ENCODE assay signal across 8 cellular contexts in genomic region chr16:87806608-87807546, GRCh38. TPM values are rescaled to one million over a fixed set of nuclear protein-coding genes. Genes with fewer than 3 reads are reported as not detected.
A peak's percentile ranks its signal among the peaks of the same experiment; 100 is the strongest.
DNase-seq lines count a peak whose midpoint lies in the region; ATAC-seq and TF ChIP-seq lines count a peak whose summit lies in the region.

No MANE protein-coding gene starts in this region.

- TF ChIP-seq POLR2A in GM19099 (IDR thresholded peaks at IDR 0.05; ENCODE audit: extremely low read depth, insufficient read length, low read depth) = peak; percentile 40

- peak overlapping the region; percentile 48 to 60 for H3K4me3 ChIP-seq in duodenal mucosa (ENCODE audit: low read depth in 1 of 2, low read length in 2 of 2)
- peak overlapping the region; percentile 3 to 55 for H3K4me3 ChIP-seq in muscle layer of colon (ENCODE audit: low read depth in 1 of 2, low read length in 2 of 2)
- H3K4me3 ChIP-seq in subcutaneous abdominal adipose tissue (ENCODE audit: low read depth in 1 of 5, low read length in 5 of 5) = peak overlapping the region in 4 of 5 donors; percentile 21 to 38 (median 34)

- DNase-seq in A172 (ENCODE audit: low spot score) (peak; percentile 84), NCI-H345 (lab: John Stamatoyannopoulos, UW) (peak; percentile 91)
- peak; percentile 86 for DNase-seq in activated CD4-positive, alpha-beta T cell treated with anti-CD3 and anti-CD28 coated beads, Interleukin-2, amount 10 ng/mL, durations not matched to agents 24 days and 14 days

- H3K9me3 ChIP-seq in duodenal mucosa (ENCODE audit: control insufficient read depth in 1 of 2, low read length in 2 of 2) (no peaks in the 10 kb centered on the region), muscle layer of colon (ENCODE audit: low read length) (no peaks in the 10 kb centered on the region), subcutaneous abdominal adipose tissue (ENCODE audit: control insufficient read depth in 5 of 5, low read length in 5 of 5) (peaks cover 0 to 3% (median 0%) of the 10 kb centered on the region in 5 donors)

- H3K27ac ChIP-seq in duodenal mucosa (ENCODE audit: low read depth, low read length) (peak overlapping the region; percentile 73), muscle layer of colon (ENCODE audit: low read depth, low read length) (peak overlapping the region; percentile 19), subcutaneous abdominal adipose tissue (ENCODE audit: low read depth, low read length) (no peak overlapping the region)

- no peaks in the 10 kb centered on the region for H3K9me3 Mint-ChIP-seq in activated CD4-positive, alpha-beta T cell treated with anti-CD3 and anti-CD28 coated beads, Interleukin-2, amount 10 ng/mL, durations not matched to agents 24 days and 14 days

- peaks cover 2% of the 10 kb centered on the region for H3K27me3 Mint-ChIP-seq in activated CD4-positive, alpha-beta T cell treated with anti-CD3 and anti-CD28 coated beads, Interleukin-2, amount 10 ng/mL, durations not matched to agents 24 days and 14 days

- H3K36me3 ChIP-seq in duodenal mucosa (ENCODE audit: control insufficient read depth in 1 of 2, insufficient read depth in 2 of 2, low read length in 2 of 2) = no peaks in the 10 kb centered on the region
- H3K36me3 ChIP-seq in muscle layer of colon (ENCODE audit: insufficient read depth, low read length) = no peaks in the 10 kb centered on the region
- no peaks in the 10 kb centered on the region for H3K36me3 ChIP-seq in subcutaneous abdominal adipose tissue (ENCODE audit: control insufficient read depth in 5 of 5, insufficient read depth in 5 of 5, low read length in 5 of 5)

- H3K27me3 ChIP-seq in duodenal mucosa (ENCODE audit: control insufficient read depth in 1 of 2, insufficient read depth in 2 of 2, low read length in 2 of 2) (no peaks in the 10 kb centered on the region), muscle layer of colon (ENCODE audit: control insufficient read depth in 1 of 2, insufficient read depth in 2 of 2, low read length in 2 of 2) (no peaks in the 10 kb centered on the region), subcutaneous abdominal adipose tissue (ENCODE audit: control insufficient read depth in 5 of 5, insufficient read depth in 4 of 5, low read length in 5 of 5) (peaks cover 4 to 25% (median 16%) of the 10 kb centered on the region in 5 donors)

- intact Hi-C loops in activated CD4-positive, alpha-beta T cell treated with anti-CD3 and anti-CD28 coated beads, Interleukin-2, amount 10 ng/mL, durations not matched to agents 24 days and 14 days (cut with micrococcal nuclease) = loop anchor here (1.0 to 2.0 kb wide), 3 partner anchors 22 to 64 kb away; no protein-coding TSS in a partner anchor

- H3K27ac Mint-ChIP-seq in activated CD4-positive, alpha-beta T cell treated with anti-CD3 and anti-CD28 coated beads, Interleukin-2, amount 10 ng/mL, durations not matched to agents 24 days and 14 days = peak overlapping the region; percentile 96

- H3K4me1 Mint-ChIP-seq in activated CD4-positive, alpha-beta T cell treated with anti-CD3 and anti-CD28 coated beads, Interleukin-2, amount 10 ng/mL, durations not matched to agents 24 days and 14 days = peaks cover 32% of the 10 kb centered on the region

- H3K36me3 Mint-ChIP-seq in activated CD4-positive, alpha-beta T cell treated with anti-CD3 and anti-CD28 coated beads, Interleukin-2, amount 10 ng/mL, durations not matched to agents 24 days and 14 days (ENCODE audit: low read depth) = no peaks in the 10 kb centered on the region

- no peak for ATAC-seq in GM18517 (IDR thresholded peaks at IDR 0.05; ENCODE audit: unreplicated experiment)

- H3K9ac ChIP-seq in duodenal mucosa (ENCODE audit: low read depth in 1 of 2, low read length in 2 of 2) (peak overlapping the region; percentile 54 to 63), muscle layer of colon (ENCODE audit: low read length) (no peak overlapping the region), subcutaneous abdominal adipose tissue (ENCODE audit: low read length in 5 of 5) (no peak overlapping the region)

- H3K4me1 ChIP-seq in duodenal mucosa (ENCODE audit: control insufficient read depth in 1 of 2, insufficient read depth in 2 of 2, low read length in 2 of 2) = peaks cover 25 to 27% of the 10 kb centered on the region in 2 donors
- H3K4me1 ChIP-seq in muscle layer of colon (ENCODE audit: insufficient read depth, low read length) = peaks cover 12% of the 10 kb centered on the region
- H3K4me1 ChIP-seq in subcutaneous abdominal adipose tissue (ENCODE audit: control insufficient read depth in 5 of 5, insufficient read depth in 5 of 5, low read length in 5 of 5) = peaks cover 0 to 16% (median 13%) of the 10 kb centered on the region in 5 donors

- peak overlapping the region; percentile 85 for H3K4me3 Mint-ChIP-seq in activated CD4-positive, alpha-beta T cell treated with anti-CD3 and anti-CD28 coated beads, Interleukin-2, amount 10 ng/mL, durations not matched to agents 24 days and 14 days

RNA-seq across cellular contexts. Expression of gene KLHDC4, which starts 41.1 kb away (rescaled TPM):
- total RNA-seq in A172 (2014; rRNA removed; shearing (Covaris generic)) = 18.4 and 33.8 TPM in 2 replicates
- 76.1 and 91.0 TPM in 2 replicates for total RNA-seq in activated CD4-positive, alpha-beta T cell treated with anti-CD3 and anti-CD28 coated beads, Interleukin-2, amount 10 ng/mL, durations not matched to agents 24 days and 14 days

Comparison
In these comparisons a context has a peak if more than half of its experiments do, and no peak if none do; other contexts are left out.
1. H3K9ac ChIP-seq: peak in duodenal mucosa (2 of 2); none in muscle layer of colon (single experiment) and subcutaneous abdominal adipose tissue (0 of 5).
2. Peak in every context shown above with its lines, with median percentiles within 50 percentile points of each other: DNase-seq and H3K4me3 ChIP-seq.